Comparison of ENCODE assay signal across 17 cellular contexts in the genomic region with DNA sequence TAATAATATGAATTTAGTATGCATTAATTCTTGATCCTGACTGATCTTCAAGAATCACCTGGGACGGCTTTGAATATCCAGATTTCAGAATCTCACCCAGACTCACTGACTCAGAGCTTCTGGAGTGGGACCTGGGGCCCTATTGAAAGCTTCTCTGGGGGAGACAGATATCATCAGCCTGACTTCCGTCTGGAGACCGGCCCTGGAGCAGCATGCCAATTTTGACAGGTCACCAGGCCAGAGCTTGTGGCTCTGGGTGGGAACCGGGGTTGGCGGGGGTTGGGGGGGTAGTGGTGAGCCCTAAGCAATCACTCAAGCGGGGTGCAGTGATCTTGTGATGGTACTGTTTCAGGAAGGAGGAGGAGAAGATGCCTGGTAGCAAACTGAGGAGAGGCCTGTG.
"Had no signal": no experiment of that assay in that cellular context is flagged by ENCODE, and none has a peak within 500 bp of the region (broad histone marks: within the 10 kb centered on the region; RNA-seq: fewer than 3 reads in every experiment).

No MANE protein-coding gene starts in this region.

- ATAC-seq: mucosa of descending colon; naive thymus-derived CD8-positive, alpha-beta T cell; upper lobe of right lung had no signal

- H3K27ac ChIP-seq: dorsolateral prefrontal cortex, ovary, right atrium auricular region, tibial nerve, upper lobe of right lung had no signal

- H3K9me3 ChIP-seq: mucosa of descending colon, ovary, right atrium auricular region, tibial nerve, upper lobe of right lung had no signal

- H3K4me1 ChIP-seq: upper lobe of right lung had no signal

- DNase-seq: cortex of kidney; dorsolateral prefrontal cortex; effector CD8-positive, alpha-beta T cell; foreskin melanocyte; head of caudate nucleus; hippocampal formation; kidney glomerular epithelial cell; mammary epithelial cell; mucosa of descending colon; naive thymus-derived CD8-positive, alpha-beta T cell; ovary; small intestine; stimulated activated CD4-positive, alpha-beta T cell treated with anti-CD3 and anti-CD28 coated beads, Interleukin-12 subunit alpha, Interleukin-12 subunit beta, amount 100 ng/mL, for 4 hours; stimulated activated naive CD4-positive, alpha-beta T cell treated with Interleukin-2 at 50 U/mL for 16 hours; upper lobe of right lung had no signal

- H3K4me1 Mint-ChIP-seq: naive thymus-derived CD8-positive, alpha-beta T cell had no signal

- H3K4me3 Mint-ChIP-seq: naive thymus-derived CD8-positive, alpha-beta T cell had no signal

- H3K27me3 ChIP-seq: dorsolateral prefrontal cortex, ovary, right atrium auricular region, tibial nerve, upper lobe of right lung had no signal

- H3K27ac Mint-ChIP-seq: naive thymus-derived CD8-positive, alpha-beta T cell had no signal

- H3K36me3 ChIP-seq: ovary, right atrium auricular region, tibial nerve, upper lobe of right lung had no signal

- H3K9me3 Mint-ChIP-seq: naive thymus-derived CD8-positive, alpha-beta T cell had no signal

- H3K4me3 ChIP-seq: dorsolateral prefrontal cortex, mucosa of descending colon, ovary, right atrium auricular region, tibial nerve, upper lobe of right lung had no signal

- H3K27me3 Mint-ChIP-seq: naive thymus-derived CD8-positive, alpha-beta T cell had no signal

- H3K36me3 Mint-ChIP-seq: naive thymus-derived CD8-positive, alpha-beta T cell had no signal
